8 cellular contexts compared by ENCODE assay signal in genomic region chr3:135503429-135504083, GRCh38.
DNase-seq lines count a peak whose midpoint lies in the region; ATAC-seq, FAIRE-seq and TF ChIP-seq lines count a peak whose summit lies in the region.

No MANE protein-coding gene starts in this region.

- H3K9me3 ChIP-seq in parathyroid adenoma (ENCODE audit: control insufficient read depth, low read length), result no peaks in the 10 kb centered on the region

- ATAC-seq in HG03095 (IDR thresholded peaks at IDR 0.05; ENCODE audit: unreplicated experiment) (peak; percentile 55), activated B cell treated with CpG ODN at 0.5 μM for 24 hours (ENCODE audit: low read depth) (peak; percentile 64), HG02884 (IDR thresholded peaks at IDR 0.05; ENCODE audit: unreplicated experiment) (no peak)

- H3K4me3 Mint-ChIP-seq in activated B cell treated with CpG ODN at 0.5 μM for 24 hours, result peak overlapping the region; percentile 5

- H3K36me3 ChIP-seq in parathyroid adenoma (ENCODE audit: control insufficient read depth, insufficient read depth, low read length), result no peaks in the 10 kb centered on the region

- CTCF ChIA-PET in activated B cell treated with CpG ODN at 0.5 μM for 24 hours (lab: Charles Lee), result interaction anchor here (1.5 to 4.9 kb wide), 2 partner anchors 709 to 715 kb away, joined by 3 to 45 read pairs; partner anchors contain the start of gene EPHB1

- H3K36me3 Mint-ChIP-seq in activated B cell treated with CpG ODN at 0.5 μM for 24 hours (ENCODE audit: low read depth), result no peaks in the 10 kb centered on the region

- no peak overlapping the region for H3K4me2 ChIP-seq in parathyroid adenoma (ENCODE audit: low read length)

- TF ChIP-seq POLR2A in GM12891 (IDR thresholded peaks at IDR 0.05; ENCODE audit: low read depth, low read length), result no peak

- H2AFZ ChIP-seq in parathyroid adenoma, result peak overlapping the region; percentile 75

- H3K27ac ChIP-seq in parathyroid adenoma, result no peak overlapping the region

- no peak overlapping the region for H3K27ac Mint-ChIP-seq in activated B cell treated with CpG ODN at 0.5 μM for 24 hours

- peaks cover 8% of the 10 kb centered on the region for H3K27me3 Mint-ChIP-seq in activated B cell treated with CpG ODN at 0.5 μM for 24 hours

- H3K27me3 ChIP-seq in parathyroid adenoma (ENCODE audit: control insufficient read depth, insufficient read depth, low read length), result no peaks in the 10 kb centered on the region

- H3K9me3 Mint-ChIP-seq in activated B cell treated with CpG ODN at 0.5 μM for 24 hours, result no peaks in the 10 kb centered on the region

- DNase-seq in AG09309 (ENCODE audit: low read depth), result peak; percentile 25
- peak; percentile 30 for DNase-seq in GM12891 (ENCODE audit: insufficient read length, low spot score)
- peak; percentile 53 for DNase-seq in NCI-H2107 treated with DMSO at 0.1 percent for 48 hours (lab: John Stamatoyannopoulos, UW; ENCODE audit: unreplicated experiment)
- DNase-seq in activated B cell treated with CpG ODN at 0.5 μM for 24 hours, result peak; percentile 26
- peak; percentile 67 for DNase-seq in germinal center (ENCODE audit: low spot score)

- TF ChIP-seq CTCF in AG09309 (IDR thresholded peaks at IDR 0.05; ENCODE audit: control insufficient read depth, insufficient read depth, low read depth, low read length, missing control alignments), result peak; percentile 82
- TF ChIP-seq CTCF in activated B cell treated with CpG ODN at 0.5 μM for 24 hours (IDR thresholded peaks at IDR 0.05), result no peak
- peak; percentile 64 for TF ChIP-seq CTCF in parathyroid adenoma (IDR thresholded peaks at IDR 0.05)

- H3K4me3 ChIP-seq in AG09309 (ENCODE audit: control insufficient read depth, low read depth, low read length) (no peak overlapping the region), parathyroid adenoma (ENCODE audit: low read depth, low read length) (no peak overlapping the region)

- no peaks in the 10 kb centered on the region for H3K79me2 ChIP-seq in parathyroid adenoma

- H3K9ac ChIP-seq in parathyroid adenoma, result no peak overlapping the region

- H3K4me1 ChIP-seq in parathyroid adenoma, result no peaks in the 10 kb centered on the region

- FAIRE-seq in GM12891 (lab: Jason Lieb, UNC), result no peak

- H3K4me1 Mint-ChIP-seq in activated B cell treated with CpG ODN at 0.5 μM for 24 hours, result peaks cover 11% of the 10 kb centered on the region

- intact Hi-C loops in activated B cell treated with CpG ODN at 0.5 μM for 24 hours (cut with micrococcal nuclease), result loop anchor here (1.0 to 5.0 kb wide), 2 partner anchors 394 to 708 kb away; partner anchors contain the start of gene EPHB1

- POLR2A ChIA-PET in activated B cell treated with CpG ODN at 0.5 μM for 24 hours (lab: Charles Lee), result no interaction called here

TF ChIP-seq in GM12891, 5 proteins besides CTCF, POLR2A, EP300 and RAD21:
- TF ChIP-seq TAF1 (IDR thresholded peaks at IDR 0.05; ENCODE audit: low read depth, low read length) (no peak), POLR2AphosphoS5 (IDR thresholded peaks at IDR 0.05; ENCODE audit: low read depth, low read length) (no peak), PAX5 (IDR thresholded peaks at IDR 0.05; ENCODE audit: insufficient read depth, low read length, severe bottlenecking) (no peak), SPI1 (IDR thresholded peaks at IDR 0.05; ENCODE audit: low read depth, low read length) (no peak), POU2F2 (IDR thresholded peaks at IDR 0.05; ENCODE audit: low read depth, low read length) (no peak)
